In the genomic region with DNA sequence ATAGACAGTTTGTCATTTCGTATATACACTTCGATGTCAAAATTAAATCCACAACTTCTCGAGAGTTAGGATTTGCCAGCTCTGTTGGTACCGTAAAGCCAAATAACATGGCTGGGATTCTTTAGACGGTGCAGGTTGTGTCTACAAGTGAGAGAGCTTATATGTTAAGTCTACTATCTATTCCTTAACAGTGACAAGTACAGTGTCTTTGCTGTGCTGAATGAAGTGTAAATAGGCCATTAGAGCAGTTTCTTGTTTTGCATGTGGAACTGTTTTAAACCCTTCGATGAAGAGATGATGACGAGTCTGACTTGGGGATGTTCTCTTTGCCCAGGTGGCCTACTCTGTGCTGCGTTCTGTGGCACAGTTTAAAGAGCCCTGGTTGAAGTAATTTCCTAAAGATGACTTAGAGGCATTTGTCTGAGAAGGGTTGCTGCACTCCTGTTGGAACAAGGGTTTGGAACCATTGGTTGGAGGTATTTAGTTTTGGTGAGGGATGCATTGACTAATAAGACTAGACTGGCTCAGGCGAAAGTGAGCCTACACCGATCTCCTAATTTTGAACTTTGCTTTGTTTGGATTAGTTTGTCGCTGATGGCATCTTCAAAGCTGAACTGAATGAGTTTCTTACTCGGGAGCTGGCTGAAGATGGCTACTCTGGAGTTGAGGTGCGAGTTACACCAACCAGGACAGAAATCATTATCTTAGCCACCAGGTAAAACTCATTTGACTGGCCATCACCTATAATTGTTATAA, we compare ENCODE assay signal across 8 cellular contexts. TPM values are rescaled to one million over a fixed set of nuclear protein-coding genes. Genes with fewer than 3 reads are reported as not detected.
A peak's percentile ranks its signal among the peaks of the same experiment; 100 is the strongest.
DNase-seq lines count a peak whose midpoint lies in the region; ATAC-seq, FAIRE-seq and TF ChIP-seq lines count a peak whose summit lies in the region.

No MANE protein-coding gene starts in this region.

- H3K4me3 ChIP-seq in GM23248 (peak overlapping the region; percentile 96), ectodermal cell (ENCODE audit: insufficient read depth, low read depth, low read length) (peak overlapping the region; percentile 91), mucosa of descending colon (peak overlapping the region; percentile 64)

- H3K27ac ChIP-seq in GM23248: peak overlapping the region; percentile 88
- peak overlapping the region; percentile 96 for H3K27ac ChIP-seq in ectodermal cell (ENCODE audit: insufficient read depth, low read depth, low read length, poor library complexity, severe bottlenecking)

- no peaks in the 10 kb centered on the region for H3K27me3 ChIP-seq in GM23248 (replicated peaks; ENCODE audit: insufficient read depth)
- H3K27me3 ChIP-seq in ectodermal cell (ENCODE audit: control insufficient read depth, insufficient read depth, low read length, poor library complexity, severe bottlenecking): no peaks in the 10 kb centered on the region

- peak overlapping the region; percentile 95 for H3K9ac ChIP-seq in GM23248

- DNase-seq in GM23248 (peak; percentile 51), RKO (ENCODE audit: low spot score) (peak; percentile 80), mucosa of descending colon (no peak), NCI-H146 (lab: John Stamatoyannopoulos, UW) (no peak), frontal cortex (ENCODE audit: low spot score in 2 of 2) (no peak), anterior cingulate cortex (lab: John Stamatoyannopoulos, UW) (no peak)

- peaks cover 44% of the 10 kb centered on the region for H3K36me3 ChIP-seq in GM23248 (ENCODE audit: low read depth)
- peaks cover 38% of the 10 kb centered on the region for H3K36me3 ChIP-seq in ectodermal cell (ENCODE audit: control insufficient read depth, insufficient read depth, low read length)
- peaks cover 19% of the 10 kb centered on the region for H3K36me3 ChIP-seq in mucosa of descending colon (ENCODE audit: low read depth)

- H2AFZ ChIP-seq in GM23248: no peak overlapping the region

- no peaks in the 10 kb centered on the region for H3K9me2 ChIP-seq in GM23248 (ENCODE audit: insufficient read depth)

- no peak for TF ChIP-seq CTCF in mucosa of descending colon (IDR thresholded peaks at IDR 0.05)

- H3F3A ChIP-seq in GM23248 (ENCODE audit: insufficient read depth): peaks cover 52% of the 10 kb centered on the region

- H3K9me3 ChIP-seq in GM23248 (ENCODE audit: low read depth) (no peaks in the 10 kb centered on the region), ectodermal cell (ENCODE audit: control insufficient read depth, low read length) (no peaks in the 10 kb centered on the region), mucosa of descending colon (no peaks in the 10 kb centered on the region)

- no peak for FAIRE-seq in frontal cortex (lab: Jason Lieb, UNC)

- peaks cover 24% of the 10 kb centered on the region for H4K20me1 ChIP-seq in GM23248 (ENCODE audit: insufficient read depth)

- H3K4me1 ChIP-seq in GM23248 (ENCODE audit: insufficient read depth) (peaks cover 24% of the 10 kb centered on the region), ectodermal cell (ENCODE audit: control insufficient read depth, insufficient read depth, low read length) (peaks cover 18% of the 10 kb centered on the region), mucosa of descending colon (ENCODE audit: low read depth) (peaks cover 11% of the 10 kb centered on the region)

- peaks cover 60% of the 10 kb centered on the region for H3K79me2 ChIP-seq in GM23248 (ENCODE audit: insufficient read depth)

- WGBS in GM23248 (ENCODE audit: low coverage in 1 of 2, low lambda C conversion rate in 2 of 2, missing lambda C conversion rate in 2 of 2), 2 experiments: 21 to 22% methylated on average over 13 of the region's 13 CpGs
- WGBS in ectodermal cell, 2 experiments: 0 to 2% methylated on average over 10 to 13 of the region's 13 CpGs

- peak overlapping the region; percentile 98 for H3K4me2 ChIP-seq in GM23248 (ENCODE audit: unreplicated experiment)

- in situ Hi-C loops in GM23248 (cut with MboI): no loop called here

- intact Hi-C loops in mucosa of descending colon (cut with DNase I, micrococcal nuclease): no loop called here

- peak; percentile 23 for ATAC-seq in mucosa of descending colon
- ATAC-seq in GM21360 (IDR thresholded peaks at IDR 0.05; ENCODE audit: unreplicated experiment): no peak

RNA-seq across cellular contexts. Expression of a gene that starts 1.0 kb away (rescaled TPM):
- 915 and 1,048 TPM in 2 replicates for total RNA-seq in GM23248 (2014; rRNA removed; shearing (Covaris generic))
- 896 and 915 TPM in 2 replicates for polyA plus RNA-seq in GM23248 (2016; fragmentation: Nextera tagmentation; extraction: Ambion mirVana)
- 3,603 TPM for polyA plus RNA-seq in ectodermal cell (2013, experiment 1 of 4)
- polyA plus RNA-seq in ectodermal cell (2013, experiment 2 of 4): 3,682 TPM
- 3,548 TPM for polyA plus RNA-seq in ectodermal cell (2013, experiment 3 of 4)
- 4,018 TPM for polyA plus RNA-seq in ectodermal cell (2013, experiment 4 of 4)
- 1,000 to 10,000 TPM; 1,703 to 2,122 (median 2,056) TPM for total RNA-seq in mucosa of descending colon
- total RNA-seq in frontal cortex: 1,354 TPM

RNA-seq across cellular contexts. Expression of a gene that starts 32.7 kb away (rescaled TPM):
- total RNA-seq in GM23248 (2014; rRNA removed; shearing (Covaris generic)): 10.5 and 13.0 TPM in 2 replicates
- 5.7 and 6.3 TPM in 2 replicates for polyA plus RNA-seq in GM23248 (2016; fragmentation: Nextera tagmentation; extraction: Ambion mirVana)
- 1.8 TPM for polyA plus RNA-seq in ectodermal cell (2013, experiment 1 of 4)
- polyA plus RNA-seq in ectodermal cell (2013, experiment 2 of 4): 2.0 TPM
- polyA plus RNA-seq in ectodermal cell (2013, experiment 3 of 4): 2.9 TPM
- polyA plus RNA-seq in ectodermal cell (2013, experiment 4 of 4): 3.6 TPM
- 1 to 10 TPM in 1 of 3 donors, under 1 TPM in 2; 0.25 to 1.7 (median 0.49) TPM for total RNA-seq in mucosa of descending colon
- 28.5 TPM for total RNA-seq in frontal cortex

RNA-seq across cellular contexts. Expression of a gene that starts 48.8 kb away (rescaled TPM):
- total RNA-seq in GM23248 (2014; rRNA removed; shearing (Covaris generic)): 2.1 and 3.1 TPM in 2 replicates
- polyA plus RNA-seq in GM23248 (2016; fragmentation: Nextera tagmentation; extraction: Ambion mirVana): 2.0 and 2.2 TPM in 2 replicates
- 5.0 TPM for polyA plus RNA-seq in ectodermal cell (2013, experiment 1 of 4)
- polyA plus RNA-seq in ectodermal cell (2013, experiment 2 of 4): 5.5 TPM
- polyA plus RNA-seq in ectodermal cell (2013, experiment 3 of 4): 3.5 TPM
- 3.9 TPM for polyA plus RNA-seq in ectodermal cell (2013, experiment 4 of 4)
- total RNA-seq in mucosa of descending colon: 100 to 1,000 TPM in 2 of 3 donors, 10 to 100 TPM in 1; 76.7 to 128 (median 121) TPM
- total RNA-seq in frontal cortex: 60.3 TPM

Comparison
In these comparisons a context has a peak if more than half of its experiments do, and no peak if none do; other contexts are left out.
1. DNase-seq: peak in GM23248 (single experiment) and RKO (single experiment); none in mucosa of descending colon (0 of 3), NCI-H146 (single experiment), frontal cortex (0 of 2) and anterior cingulate cortex (0 of 58).
2. RNA of a gene that starts 48.8 kb away (total RNA-seq): 76.7 to 128 TPM in mucosa of descending colon and 60.3 TPM in frontal cortex (single experiment); 2.1 to 3.1 TPM in GM23248; every median in the first group is over 10 times any median in the second.
3. Peak in every context shown above with its lines, with median percentiles within 50 percentile points of each other: H3K4me3 ChIP-seq.